In the genomic region with DNA sequence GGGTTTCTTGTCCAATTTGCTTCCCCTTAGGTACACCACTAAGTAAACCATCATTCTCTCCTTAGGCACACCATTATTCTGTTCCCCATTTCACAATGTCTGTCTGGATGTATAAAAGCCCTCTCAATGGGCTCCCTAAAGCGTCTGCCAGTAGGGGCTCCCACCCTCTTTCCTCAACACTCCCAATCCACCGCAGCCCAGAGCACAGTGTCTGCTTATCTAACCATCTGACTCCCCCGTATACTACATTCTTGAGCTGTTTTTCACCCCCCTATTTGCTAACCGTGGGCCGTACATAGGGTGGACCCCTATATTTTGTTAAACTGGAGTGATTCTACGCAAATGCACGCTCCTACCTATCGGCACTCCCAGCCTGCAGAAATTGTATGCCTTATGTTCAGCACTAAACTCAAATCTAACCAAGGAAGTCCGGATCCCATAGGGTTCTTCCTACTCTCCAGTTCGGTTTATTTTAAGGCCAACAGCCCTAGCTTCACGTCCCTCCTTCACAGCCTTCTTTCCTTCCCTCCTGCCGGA, we compare ENCODE assay signal across 9 cellular contexts. TPM values are rescaled to one million over a fixed set of nuclear protein-coding genes. Genes with fewer than 3 reads are reported as not detected.
DNase-seq lines count a peak whose midpoint lies in the region; ATAC-seq, FAIRE-seq and TF ChIP-seq lines count a peak whose summit lies in the region.
"Had no signal": no experiment of that assay in that cellular context is flagged by ENCODE, and none has a peak within 500 bp of the region (broad histone marks: within the 10 kb centered on the region; RNA-seq: fewer than 3 reads in every experiment).

No MANE protein-coding gene starts in this region.

- peaks cover 26% of the 10 kb centered on the region for H3K4me1 ChIP-seq in CD4-positive, CD25-positive, alpha-beta regulatory T cell (ENCODE audit: control insufficient read depth, insufficient read depth, low read length, poor library complexity, severe bottlenecking)
- H3K4me1 ChIP-seq in PC-3 (ENCODE audit: insufficient read depth, low read length): peaks cover 19% of the 10 kb centered on the region
- H3K4me1 ChIP-seq in HepG2 (ENCODE audit: insufficient read depth, low read length): peaks cover 25% of the 10 kb centered on the region
- peaks cover 13 to 20% of the 10 kb centered on the region in 2 donors for H3K4me1 ChIP-seq in thyroid gland

- H3K4me3 Mint-ChIP-seq in CD4-positive, CD25-positive, alpha-beta regulatory T cell: peak overlapping the region; percentile 91 to 98 (median 95)

- peak overlapping the region; percentile 91 for H3K4me3 ChIP-seq in CD4-positive, CD25-positive, alpha-beta regulatory T cell (ENCODE audit: low read depth, low read length)
- H3K4me3 ChIP-seq in PC-3 (ENCODE audit: low read length) (peak overlapping the region; percentile 98), HepG2 (replicated peaks in 1 of 3; ENCODE audit: insufficient read depth in 1 of 3, low read depth in 2 of 3, low read length in 3 of 3) (peak overlapping the region; percentile 62 to 94 (median 63)), thyroid gland (replicated peaks in 1 of 3) (peak overlapping the region; percentile 5 to 66 (median 65))

- H2AFZ ChIP-seq in PC-3 (ENCODE audit: low read length) (peak overlapping the region; percentile 91), HepG2 (ENCODE audit: low read length) (peak overlapping the region; percentile 94)

- peak overlapping the region; percentile 93 to 97 (median 94) for H3K27ac Mint-ChIP-seq in CD4-positive, CD25-positive, alpha-beta regulatory T cell

- POLR2A ChIA-PET in PC-3 (lab: Charles Lee; ENCODE audit: unreplicated experiment) (interaction anchor here (0.6 kb wide), 1 partner anchor 87 kb away, joined by 4 read pairs; no protein-coding TSS in a partner anchor), HepG2 (lab: Yijun Ruan, JAX) (interaction anchor here (0.6 to 2.3 kb wide), 27 partner anchors 9 to 529 kb away, joined by 3 to 21 read pairs (median 4); a partner anchor contains a TSS)

- H3K36me3 ChIP-seq in CD4-positive, CD25-positive, alpha-beta regulatory T cell (ENCODE audit: control insufficient read depth, insufficient read depth, low read length): peaks cover 12% of the 10 kb centered on the region
- peaks cover 6% of the 10 kb centered on the region; the same call in 1 of the 2 replicates for H3K36me3 ChIP-seq in PC-3 (ENCODE audit: low read depth, low read length)
- H3K36me3 ChIP-seq in HepG2 (replicated peaks in 1 of 2; ENCODE audit: control insufficient read depth in 1 of 2, insufficient read depth in 2 of 2, low read length in 2 of 2): peaks cover 10 to 12% of the 10 kb centered on the region in 2 experiments
- H3K36me3 ChIP-seq in thyroid gland: peaks cover 7 to 8% of the 10 kb centered on the region in 2 donors

- no peaks in the 10 kb centered on the region for H3K9me3 Mint-ChIP-seq in CD4-positive, CD25-positive, alpha-beta regulatory T cell

- WGBS in HepG2 (ENCODE audit: low lambda C conversion rate): 1% methylated on average over 12 of the region's 12 CpGs
- WGBS in thyroid gland, 2 donors: 0% methylated on average over 12 of the region's 12 CpGs

- DNase-seq in CD4-positive, CD25-positive, alpha-beta regulatory T cell: peak in 1 of 3 donors; percentile 17
- DNase-seq in PC-3 (no peak), cerebellum (ENCODE audit: low spot score) (peak; percentile 12), HepG2 (ENCODE audit: low spot score) (peak; percentile 48), thyroid gland (peak in 1 of 2 donors; percentile 6), NCI-H128 (lab: John Stamatoyannopoulos, UW; ENCODE audit: unreplicated experiment) (no peak)

- TF ChIP-seq POLR2A in HepG2 (IDR thresholded peaks at IDR 0.05; ENCODE audit: insufficient read depth in 1 of 2, low read depth in 2 of 2, low read length in 2 of 2) (peak in 1 of 2 experiments; percentile 33; a peak in 1 of 4 replicates), thyroid gland (IDR thresholded peaks at IDR 0.05) (no peak)

- peaks cover 9% of the 10 kb centered on the region for H3K27me3 Mint-ChIP-seq in CD4-positive, CD25-positive, alpha-beta regulatory T cell

- H4K20me1 ChIP-seq in PC-3 (ENCODE audit: low read length): peaks cover 15% of the 10 kb centered on the region
- peaks cover 9% of the 10 kb centered on the region for H4K20me1 ChIP-seq in HepG2 (ENCODE audit: insufficient read depth, low read length)

- H3K4me1 Mint-ChIP-seq in CD4-positive, CD25-positive, alpha-beta regulatory T cell: peaks cover 9 to 47% (median 30%) of the 10 kb centered on the region in 4 donors

- TF ChIP-seq EP300 in HepG2 (IDR thresholded peaks at IDR 0.05; ENCODE audit: low read depth in 2 of 2, low read length in 2 of 2) (no peak), HepG2 (CRISPR knock-in tag; IDR thresholded peaks at IDR 0.05; ENCODE audit: borderline replicate concordance) (no peak)

- H3K79me2 ChIP-seq in PC-3 (ENCODE audit: low read length) (peaks cover 31% of the 10 kb centered on the region), HepG2 (ENCODE audit: insufficient read depth, low read length) (peaks cover 28% of the 10 kb centered on the region)

- ATAC-seq in CD4-positive, CD25-positive, alpha-beta regulatory T cell (ENCODE audit: low read depth in 2 of 2): no peak
- ATAC-seq in GM18868 (IDR thresholded peaks at IDR 0.05; ENCODE audit: unreplicated experiment) (peak; percentile 19), HG03432 (IDR thresholded peaks at IDR 0.05; ENCODE audit: unreplicated experiment) (peak; percentile 10), PC-3 (peak; percentile 22), HepG2 (peak; percentile 71)

- no peaks in the 10 kb centered on the region for H3K36me3 Mint-ChIP-seq in CD4-positive, CD25-positive, alpha-beta regulatory T cell

- in situ Hi-C loops in HepG2 (cut with HindIII; ENCODE audit: extremely low pct_ligation_motif_present, low pct_unique_long_range_greater_than_20kb): loop anchor here (5.0 kb wide), 1 partner anchor 108 kb away; no protein-coding TSS in a partner anchor

- H3K9ac ChIP-seq in PC-3 (ENCODE audit: low read length) (peak overlapping the region; percentile 43), HepG2 (ENCODE audit: insufficient read depth, low read depth, low read length) (peak overlapping the region; percentile 58)

- no peak for FAIRE-seq in HepG2 (lab: Jason Lieb, UNC)

- intact Hi-C loops in PC-3 (cut with micrococcal nuclease): loop anchor here (1.0 kb wide), 1 partner anchor 21 kb away; no protein-coding TSS in a partner anchor
- intact Hi-C loops in HepG2 (cut with micrococcal nuclease; ENCODE audit: unreplicated experiment): loop anchor here (1.0 to 2.0 kb wide), 4 partner anchors 21 to 108 kb away; a partner anchor contains a TSS
- intact Hi-C loops in thyroid gland (cut with DNase I): loop anchor here (10.0 kb wide), 1 partner anchor 105 kb away; no protein-coding TSS in a partner anchor

- H3K27me3 ChIP-seq in CD4-positive, CD25-positive, alpha-beta regulatory T cell (ENCODE audit: control insufficient read depth, insufficient read depth, low read length): no peaks in the 10 kb centered on the region
- H3K27me3 ChIP-seq in PC-3 (ENCODE audit: low read length) (no peaks in the 10 kb centered on the region), HepG2 (ENCODE audit: control insufficient read depth in 1 of 2, insufficient read depth in 2 of 2, low read length in 2 of 2) (peaks cover 6 to 28% of the 10 kb centered on the region in 2 experiments), thyroid gland (no peaks in the 10 kb centered on the region)

- H3K4me2 ChIP-seq in PC-3 (ENCODE audit: low read length): peak overlapping the region; percentile 91
- H3K4me2 ChIP-seq in HepG2 (ENCODE audit: low read depth, low read length): peak overlapping the region; percentile 94

- no peaks in the 10 kb centered on the region for H3F3A ChIP-seq in PC-3 (ENCODE audit: low read length, unreplicated experiment)

- peak overlapping the region; percentile 83 for H3K27ac ChIP-seq in CD4-positive, CD25-positive, alpha-beta regulatory T cell (ENCODE audit: insufficient read depth, low read length, poor library complexity, severe bottlenecking)
- H3K27ac ChIP-seq in PC-3 (ENCODE audit: low read length) (no peak overlapping the region), HepG2 (ENCODE audit: extremely low read length, insufficient read depth, low read length) (peak overlapping the region; percentile 19), thyroid gland (peak overlapping the region in 2 of 3 donors; percentile 53 to 59)

- no peaks in the 10 kb centered on the region for H3K9me3 ChIP-seq in CD4-positive, CD25-positive, alpha-beta regulatory T cell (ENCODE audit: control insufficient read depth in 2 of 2, low read length in 2 of 2)
- H3K9me3 ChIP-seq in PC-3 (ENCODE audit: low read length) (no peaks in the 10 kb centered on the region), HepG2 (ENCODE audit: low read length) (no peaks in the 10 kb centered on the region), thyroid gland (no peaks in the 10 kb centered on the region)

- TF ChIP-seq RAD21 in HepG2 (CRISPR knock-in tag; IDR thresholded peaks at IDR 0.05): no peak

- BruUV-seq in PC-3 (replicated peaks; lab: Mats Ljungman, UMichigan) (no TSS peak), HepG2 (replicated peaks; lab: Mats Ljungman, UMichigan) (no TSS peak)

- CTCF ChIA-PET in PC-3 (lab: Charles Lee): interaction anchor here (0.6 to 1.5 kb wide), 2 partner anchors 22 to 52 kb away, joined by 4 to 5 read pairs; a partner anchor contains a TSS
- CTCF ChIA-PET in HepG2 (lab: Yijun Ruan, JAX; ENCODE audit: low intra/inter-chr PET ratio, low total read pairs): interaction anchor here (0.6 to 2.3 kb wide), 4 partner anchors 21 to 250 kb away, joined by 3 to 25 read pairs (median 9); a partner anchor contains a TSS

- H3K9me2 ChIP-seq in PC-3 (replicated peaks; ENCODE audit: low read length): no peaks in the 10 kb centered on the region

- TF ChIP-seq CTCF in PC-3 (conservative IDR thresholded peaks at IDR 0.05; ENCODE audit: low read depth, low read length): no peak
- no peak for TF ChIP-seq CTCF in HepG2 (CRISPR knock-in tag; IDR thresholded peaks at IDR 0.05)
- TF ChIP-seq CTCF in thyroid gland (IDR thresholded peaks at IDR 0.05): no peak

RNA-seq across cellular contexts. Expression of a gene that starts 0.7 kb away (rescaled TPM):
- total RNA-seq in CD4-positive, CD25-positive, alpha-beta regulatory T cell: 62.4 TPM
- 10 to 100 TPM; 47.9 to 51.0 (median 49.3) TPM for polyA plus RNA-seq in CD4-positive, CD25-positive, alpha-beta regulatory T cell
- 267 and 338 TPM in 2 replicates for total RNA-seq in PC-3 (2014; rRNA removed)
- 50.5 TPM for total RNA-seq in cerebellum
- total RNA-seq in HepG2 (2016; rRNA removed; fragmentation: Illumina TruSeq; extraction: Trizol): 114 and 146 TPM in 2 replicates
- 19.9 and 20.3 TPM in 2 replicates for total RNA-seq in HepG2 (2016; cell fraction: cytosol; rRNA removed; fragmentation: Illumina TruSeq; extraction: Trizol; ENCODE audit: low read depth)
- total RNA-seq in HepG2 (2016; cell fraction: insoluble cytoplasmic fraction; rRNA removed; fragmentation: Illumina TruSeq; extraction: Trizol): 99.4 and 154 TPM in 2 replicates
- total RNA-seq in HepG2 (2016; cell fraction: membrane; rRNA removed; fragmentation: Illumina TruSeq; extraction: Trizol): 37.5 and 39.8 TPM in 2 replicates
- total RNA-seq in HepG2 (2016; cell fraction: nucleus; rRNA removed; fragmentation: Illumina TruSeq; extraction: Trizol): 88.8 and 102 TPM in 2 replicates
- polyA plus RNA-seq in HepG2 (2011; rRNA removed): 97.4 and 118 TPM in 2 replicates
- 82.0 and 93.0 TPM in 2 replicates for polyA plus RNA-seq in HepG2 (2011; cell fraction: cytosol; rRNA removed)
- polyA plus RNA-seq in HepG2 (2011; cell fraction: nucleus; rRNA removed): 117 and 120 TPM in 2 replicates
- 97.2 and 131 TPM in 2 replicates for polyA plus RNA-seq in HepG2 (2012)
- polyA plus RNA-seq in HepG2 (2016; cell fraction: cytosol; fragmentation: Illumina TruSeq; extraction: Trizol; ENCODE audit: low read depth): 14.5 and 14.8 TPM in 2 replicates
- 110 and 126 TPM in 2 replicates for polyA plus RNA-seq in HepG2 (2016; cell fraction: insoluble cytoplasmic fraction; fragmentation: Illumina TruSeq; extraction: Trizol; ENCODE audit: low read depth)
- polyA plus RNA-seq in HepG2 (2016; cell fraction: membrane; fragmentation: Illumina TruSeq; extraction: Trizol; ENCODE audit: low read depth): 20.5 and 22.5 TPM in 2 replicates
- 160 and 165 TPM in 2 replicates for polyA plus RNA-seq in HepG2 (2016; cell fraction: nucleus; fragmentation: Illumina TruSeq; extraction: Trizol; ENCODE audit: insufficient read depth, low read depth)
- 151 and 161 TPM in 2 replicates for polyA minus RNA-seq in HepG2 (2011; rRNA and poly(A)+ RNA removed; ENCODE audit: low replicate concordance)
- 49.5 and 51.3 TPM in 2 replicates for polyA minus RNA-seq in HepG2 (2011; cell fraction: cytosol; rRNA and poly(A)+ RNA removed)
- polyA minus RNA-seq in HepG2 (2011; cell fraction: nucleus; rRNA and poly(A)+ RNA removed): 34.4 and 36.3 TPM in 2 replicates
- total RNA-seq in thyroid gland: 100 to 1,000 TPM in 1 of 4 donors, 10 to 100 TPM in 3; 65.0 to 100 (median 98.8) TPM

RNA-seq across cellular contexts. Expression of a gene that starts 17.1 kb away (rescaled TPM):
- total RNA-seq in CD4-positive, CD25-positive, alpha-beta regulatory T cell: 1.5 TPM
- polyA plus RNA-seq in CD4-positive, CD25-positive, alpha-beta regulatory T cell: 1 to 10 TPM; 1.1 to 2.8 (median 2.1) TPM
- total RNA-seq in PC-3 (2014; rRNA removed) (not detected in 2 replicates), cerebellum (not detected), HepG2 (2016; rRNA removed; fragmentation: Illumina TruSeq; extraction: Trizol) (not detected in 2 replicates), thyroid gland (not detected)
- total RNA-seq in HepG2 (2016; cell fraction: cytosol; rRNA removed; fragmentation: Illumina TruSeq; extraction: Trizol; ENCODE audit: low read depth): not detected in 2 replicates
- not detected in 2 replicates for total RNA-seq in HepG2 (2016; cell fraction: insoluble cytoplasmic fraction; rRNA removed; fragmentation: Illumina TruSeq; extraction: Trizol)
- total RNA-seq in HepG2 (2016; cell fraction: membrane; rRNA removed; fragmentation: Illumina TruSeq; extraction: Trizol): not detected in 2 replicates
- not detected in 2 replicates for total RNA-seq in HepG2 (2016; cell fraction: nucleus; rRNA removed; fragmentation: Illumina TruSeq; extraction: Trizol)
- polyA plus RNA-seq in HepG2 (2011; rRNA removed): 0.07 TPM in 1 of 2 replicates, not detected in the other
- polyA plus RNA-seq in HepG2 (2011; cell fraction: cytosol; rRNA removed): 0.08 TPM in 1 of 2 replicates, not detected in the other
- not detected in 2 replicates for polyA plus RNA-seq in HepG2 (2011; cell fraction: nucleus; rRNA removed)
- polyA plus RNA-seq in HepG2 (2012): not detected in 2 replicates
- not detected in 2 replicates for polyA plus RNA-seq in HepG2 (2016; cell fraction: cytosol; fragmentation: Illumina TruSeq; extraction: Trizol; ENCODE audit: low read depth)
- polyA plus RNA-seq in HepG2 (2016; cell fraction: insoluble cytoplasmic fraction; fragmentation: Illumina TruSeq; extraction: Trizol; ENCODE audit: low read depth): not detected in 2 replicates
- polyA plus RNA-seq in HepG2 (2016; cell fraction: membrane; fragmentation: Illumina TruSeq; extraction: Trizol; ENCODE audit: low read depth): not detected in 2 replicates
- not detected in 2 replicates for polyA plus RNA-seq in HepG2 (2016; cell fraction: nucleus; fragmentation: Illumina TruSeq; extraction: Trizol; ENCODE audit: insufficient read depth, low read depth)
- not detected in 2 replicates for polyA minus RNA-seq in HepG2 (2011; rRNA and poly(A)+ RNA removed; ENCODE audit: low replicate concordance)
- polyA minus RNA-seq in HepG2 (2011; cell fraction: cytosol; rRNA and poly(A)+ RNA removed): not detected in 2 replicates
- not detected in 2 replicates for polyA minus RNA-seq in HepG2 (2011; cell fraction: nucleus; rRNA and poly(A)+ RNA removed)

RNA-seq across cellular contexts. Expression of a gene that starts 35.3 kb away (rescaled TPM):
- total RNA-seq in CD4-positive, CD25-positive, alpha-beta regulatory T cell: not detected
- not detected for polyA plus RNA-seq in CD4-positive, CD25-positive, alpha-beta regulatory T cell
- 4.0 and 4.3 TPM in 2 replicates for total RNA-seq in PC-3 (2014; rRNA removed)
- total RNA-seq in cerebellum: 0.27 TPM
- total RNA-seq in HepG2 (2016; rRNA removed; fragmentation: Illumina TruSeq; extraction: Trizol): not detected in 2 replicates
- total RNA-seq in HepG2 (2016; cell fraction: cytosol; rRNA removed; fragmentation: Illumina TruSeq; extraction: Trizol; ENCODE audit: low read depth): not detected in 2 replicates
- not detected in 2 replicates for total RNA-seq in HepG2 (2016; cell fraction: insoluble cytoplasmic fraction; rRNA removed; fragmentation: Illumina TruSeq; extraction: Trizol)
- not detected in 2 replicates for total RNA-seq in HepG2 (2016; cell fraction: membrane; rRNA removed; fragmentation: Illumina TruSeq; extraction: Trizol)
- total RNA-seq in HepG2 (2016; cell fraction: nucleus; rRNA removed; fragmentation: Illumina TruSeq; extraction: Trizol): not detected in 2 replicates
- 0.07 and 0.09 TPM in 2 replicates for polyA plus RNA-seq in HepG2 (2011; rRNA removed)
- polyA plus RNA-seq in HepG2 (2011; cell fraction: cytosol; rRNA removed): 0.03 and 0.12 TPM in 2 replicates
- 0.23 and 0.47 TPM in 2 replicates for polyA plus RNA-seq in HepG2 (2011; cell fraction: nucleus; rRNA removed)
- polyA plus RNA-seq in HepG2 (2012): not detected in 2 replicates
- polyA plus RNA-seq in HepG2 (2016; cell fraction: cytosol; fragmentation: Illumina TruSeq; extraction: Trizol; ENCODE audit: low read depth): not detected in 2 replicates
- not detected in 2 replicates for polyA plus RNA-seq in HepG2 (2016; cell fraction: insoluble cytoplasmic fraction; fragmentation: Illumina TruSeq; extraction: Trizol; ENCODE audit: low read depth)
- polyA plus RNA-seq in HepG2 (2016; cell fraction: membrane; fragmentation: Illumina TruSeq; extraction: Trizol; ENCODE audit: low read depth): not detected in 2 replicates
- polyA plus RNA-seq in HepG2 (2016; cell fraction: nucleus; fragmentation: Illumina TruSeq; extraction: Trizol; ENCODE audit: insufficient read depth, low read depth): 0.39 TPM in 1 of 2 replicates, not detected in the other
- 0.40 TPM in 1 of 2 replicates, not detected in the other for polyA minus RNA-seq in HepG2 (2011; rRNA and poly(A)+ RNA removed; ENCODE audit: low replicate concordance)
- polyA minus RNA-seq in HepG2 (2011; cell fraction: cytosol; rRNA and poly(A)+ RNA removed): not detected in 2 replicates
- polyA minus RNA-seq in HepG2 (2011; cell fraction: nucleus; rRNA and poly(A)+ RNA removed): not detected in 2 replicates
- not detected for total RNA-seq in thyroid gland
- total RNA-seq: activated CD8-positive, alpha-beta memory T cell treated with anti-CD3 and anti-CD28 coated beads for 36 hours had no signal

RNA-seq across cellular contexts. Expression of a gene that starts 52.4 kb away (rescaled TPM):
- not detected for total RNA-seq in CD4-positive, CD25-positive, alpha-beta regulatory T cell
- polyA plus RNA-seq in CD4-positive, CD25-positive, alpha-beta regulatory T cell: under 1 TPM in 1 of 4 donors, not detected in 3; 0.38 TPM
- total RNA-seq in PC-3 (2014; rRNA removed) (not detected in 2 replicates), cerebellum (not detected), HepG2 (2016; rRNA removed; fragmentation: Illumina TruSeq; extraction: Trizol) (not detected in 2 replicates), thyroid gland (not detected)
- not detected in 2 replicates for total RNA-seq in HepG2 (2016; cell fraction: cytosol; rRNA removed; fragmentation: Illumina TruSeq; extraction: Trizol; ENCODE audit: low read depth)
- total RNA-seq in HepG2 (2016; cell fraction: insoluble cytoplasmic fraction; rRNA removed; fragmentation: Illumina TruSeq; extraction: Trizol): not detected in 2 replicates
- total RNA-seq in HepG2 (2016; cell fraction: membrane; rRNA removed; fragmentation: Illumina TruSeq; extraction: Trizol): not detected in 2 replicates
- not detected in 2 replicates for total RNA-seq in HepG2 (2016; cell fraction: nucleus; rRNA removed; fragmentation: Illumina TruSeq; extraction: Trizol)
- polyA plus RNA-seq in HepG2 (2011; rRNA removed): 0.10 and 0.17 TPM in 2 replicates
- polyA plus RNA-seq in HepG2 (2011; cell fraction: cytosol; rRNA removed): 0.11 TPM in 1 of 2 replicates, not detected in the other
- not detected in 2 replicates for polyA plus RNA-seq in HepG2 (2011; cell fraction: nucleus; rRNA removed)
- polyA plus RNA-seq in HepG2 (2012): not detected in 2 replicates
- not detected in 2 replicates for polyA plus RNA-seq in HepG2 (2016; cell fraction: cytosol; fragmentation: Illumina TruSeq; extraction: Trizol; ENCODE audit: low read depth)
- polyA plus RNA-seq in HepG2 (2016; cell fraction: insoluble cytoplasmic fraction; fragmentation: Illumina TruSeq; extraction: Trizol; ENCODE audit: low read depth): not detected in 2 replicates
- polyA plus RNA-seq in HepG2 (2016; cell fraction: membrane; fragmentation: Illumina TruSeq; extraction: Trizol; ENCODE audit: low read depth): not detected in 2 replicates
- polyA plus RNA-seq in HepG2 (2016; cell fraction: nucleus; fragmentation: Illumina TruSeq; extraction: Trizol; ENCODE audit: insufficient read depth, low read depth): not detected in 2 replicates
- polyA minus RNA-seq in HepG2 (2011; rRNA and poly(A)+ RNA removed; ENCODE audit: low replicate concordance): 0.24 TPM in 1 of 2 replicates, not detected in the other
- not detected in 2 replicates for polyA minus RNA-seq in HepG2 (2011; cell fraction: cytosol; rRNA and poly(A)+ RNA removed)
- polyA minus RNA-seq in HepG2 (2011; cell fraction: nucleus; rRNA and poly(A)+ RNA removed): not detected in 2 replicates
- total RNA-seq: activated CD8-positive, alpha-beta memory T cell treated with anti-CD3 and anti-CD28 coated beads for 36 hours had no signal

RNA-seq across cellular contexts. Expression of a gene that starts 52.5 kb away (rescaled TPM):
- total RNA-seq in CD4-positive, CD25-positive, alpha-beta regulatory T cell: 104 TPM
- polyA plus RNA-seq in CD4-positive, CD25-positive, alpha-beta regulatory T cell: 100 to 1,000 TPM in 3 of 4 donors, 10 to 100 TPM in 1; 99.5 to 176 (median 127) TPM
- total RNA-seq in PC-3 (2014; rRNA removed) (27.0 and 27.4 TPM in 2 replicates), cerebellum (43.9 TPM), HepG2 (2016; rRNA removed; fragmentation: Illumina TruSeq; extraction: Trizol) (125 and 181 TPM in 2 replicates), thyroid gland (100 to 1,000 TPM in 2 of 4 donors, 10 to 100 TPM in 2; 81.4 to 125 (median 99.0) TPM)
- 52.8 and 58.2 TPM in 2 replicates for total RNA-seq in HepG2 (2016; cell fraction: cytosol; rRNA removed; fragmentation: Illumina TruSeq; extraction: Trizol; ENCODE audit: low read depth)
- total RNA-seq in HepG2 (2016; cell fraction: insoluble cytoplasmic fraction; rRNA removed; fragmentation: Illumina TruSeq; extraction: Trizol): 110 and 214 TPM in 2 replicates
- 136 and 143 TPM in 2 replicates for total RNA-seq in HepG2 (2016; cell fraction: membrane; rRNA removed; fragmentation: Illumina TruSeq; extraction: Trizol)
- total RNA-seq in HepG2 (2016; cell fraction: nucleus; rRNA removed; fragmentation: Illumina TruSeq; extraction: Trizol): 112 and 134 TPM in 2 replicates
- 384 and 546 TPM in 2 replicates for polyA plus RNA-seq in HepG2 (2011; rRNA removed)
- 330 and 331 TPM in 2 replicates for polyA plus RNA-seq in HepG2 (2011; cell fraction: cytosol; rRNA removed)
- polyA plus RNA-seq in HepG2 (2011; cell fraction: nucleus; rRNA removed): 319 and 431 TPM in 2 replicates
- 176 and 292 TPM in 2 replicates for polyA plus RNA-seq in HepG2 (2012)
- 35.1 and 42.1 TPM in 2 replicates for polyA plus RNA-seq in HepG2 (2016; cell fraction: cytosol; fragmentation: Illumina TruSeq; extraction: Trizol; ENCODE audit: low read depth)
- polyA plus RNA-seq in HepG2 (2016; cell fraction: insoluble cytoplasmic fraction; fragmentation: Illumina TruSeq; extraction: Trizol; ENCODE audit: low read depth): 81.8 and 96.3 TPM in 2 replicates
- polyA plus RNA-seq in HepG2 (2016; cell fraction: membrane; fragmentation: Illumina TruSeq; extraction: Trizol; ENCODE audit: low read depth): 72.9 and 81.6 TPM in 2 replicates
- polyA plus RNA-seq in HepG2 (2016; cell fraction: nucleus; fragmentation: Illumina TruSeq; extraction: Trizol; ENCODE audit: insufficient read depth, low read depth): 169 and 170 TPM in 2 replicates
- polyA minus RNA-seq in HepG2 (2011; rRNA and poly(A)+ RNA removed; ENCODE audit: low replicate concordance): 76.0 and 1,167 TPM in 2 replicates
- polyA minus RNA-seq in HepG2 (2011; cell fraction: cytosol; rRNA and poly(A)+ RNA removed): 115 and 192 TPM in 2 replicates
- polyA minus RNA-seq in HepG2 (2011; cell fraction: nucleus; rRNA and poly(A)+ RNA removed): 79.2 and 94.6 TPM in 2 replicates

Comparison
In these comparisons a context has a peak if more than half of its experiments do, and no peak if none do; other contexts are left out.
1. ATAC-seq: peak in GM18868 (single experiment), HG03432 (single experiment), PC-3 (single experiment) and HepG2 (single experiment); none in CD4-positive, CD25-positive, alpha-beta regulatory T cell (0 of 2).
2. DNase-seq: peak in cerebellum (single experiment) and HepG2 (single experiment); none in PC-3 (single experiment) and NCI-H128 (single experiment).
3. Peak in every context shown above with its lines, with median percentiles within 50 percentile points of each other: H3K4me3 ChIP-seq.